7 cellular contexts compared by ENCODE assay signal in genomic region chr16:2008009-2008526, GRCh38. TPM values are rescaled to one million over a fixed set of nuclear protein-coding genes. Genes with fewer than 3 reads are reported as not detected.
A peak's percentile ranks its signal among the peaks of the same experiment; 100 is the strongest.
DNase-seq lines count a peak whose midpoint lies in the region; FAIRE-seq and TF ChIP-seq lines count a peak whose summit lies in the region.

No MANE protein-coding gene starts in this region.

- H3K9me3 ChIP-seq in OCI-LY7 (ENCODE audit: low read length) (no peaks in the 10 kb centered on the region), thyroid gland (no peaks in the 10 kb centered on the region)

- intact Hi-C loops in OCI-LY7 (cut with micrococcal nuclease; ENCODE audit: unreplicated experiment) (loop anchor here (2.0 kb wide), 1 partner anchor 65 kb away; the partner anchor contains the start of gene MSRB1), dorsolateral prefrontal cortex (cut with DNase I) (loop anchor here in 1 of 2 donors (5.0 to 10.0 kb wide), 2 partner anchors 39 to 497 kb away; partner anchors contain the start of genes NTHL1 and TSC2), thyroid gland (cut with DNase I) (no loop called here)

- H2AFZ ChIP-seq in OCI-LY7 (ENCODE audit: low read length): no peak overlapping the region

- CTCF ChIA-PET in OCI-LY7 (lab: Charles Lee; ENCODE audit: unreplicated experiment): interaction anchor here (0.5 kb wide), 1 partner anchor 97 kb away, joined by 6 read pairs; no protein-coding TSS in a partner anchor

- no peak for TF ChIP-seq CTCF in OCI-LY7 (conservative IDR thresholded peaks at IDR 0.05; ENCODE audit: low read length)
- TF ChIP-seq CTCF in dorsolateral prefrontal cortex (IDR thresholded peaks at IDR 0.05 in 54 of 56, conservative IDR thresholded peaks at IDR 0.05 in 2 of 56; ENCODE audit: low read depth in 1 of 56, partially characterized antibody in 56 of 56): no peak
- TF ChIP-seq CTCF in nephron progenitor cell (IDR thresholded peaks at IDR 0.05): no peak
- no peak for TF ChIP-seq CTCF in thyroid gland (IDR thresholded peaks at IDR 0.05)

- H3K36me3 Mint-ChIP-seq in nephron progenitor cell (ENCODE audit: low read depth): no peaks in the 10 kb centered on the region

- peaks cover 53% of the 10 kb centered on the region for H3K4me1 Mint-ChIP-seq in nephron progenitor cell

- H3K4me3 ChIP-seq in OCI-LY7 (ENCODE audit: low read depth, low read length, poor library complexity, severe bottlenecking): peak overlapping the region; percentile 93
- H3K4me3 ChIP-seq in dorsolateral prefrontal cortex: peak overlapping the region in 45 of 59 donors; percentile 17 to 99 (median 85)
- H3K4me3 ChIP-seq in thyroid gland (replicated peaks in 1 of 3): no peak overlapping the region

- H3K27ac Mint-ChIP-seq in nephron progenitor cell: no peak overlapping the region

- peaks cover 10% of the 10 kb centered on the region for H4K20me1 ChIP-seq in OCI-LY7 (ENCODE audit: insufficient read depth, low read length)

- no peaks in the 10 kb centered on the region for H3K27me3 Mint-ChIP-seq in nephron progenitor cell (ENCODE audit: low read depth, poor library complexity)

- FAIRE-seq in GM12891 (lab: Jason Lieb, UNC): peak; percentile 58
- no peak for FAIRE-seq in GM12892 (lab: Jason Lieb, UNC)

- H3K79me2 ChIP-seq in OCI-LY7 (ENCODE audit: insufficient read depth, low read depth, low read length): peaks cover 42% of the 10 kb centered on the region

- H3K4me1 ChIP-seq in OCI-LY7 (ENCODE audit: insufficient read depth, low read length, poor library complexity, severe bottlenecking): peaks cover 36% of the 10 kb centered on the region
- H3K4me1 ChIP-seq in thyroid gland: peaks cover 28 to 48% of the 10 kb centered on the region in 2 donors

- H3K9me2 ChIP-seq in OCI-LY7 (ENCODE audit: insufficient read depth, low read length): no peaks in the 10 kb centered on the region

- TF ChIP-seq POLR2A in GM12891 (IDR thresholded peaks at IDR 0.05; ENCODE audit: low read depth, low read length): 0 out of 2 replicates have a peak, but pooled peaks have one; percentile 31
- no peak for TF ChIP-seq POLR2A in thyroid gland (IDR thresholded peaks at IDR 0.05)
- no peak for TF ChIP-seq POLR2A in GM12892 (IDR thresholded peaks at IDR 0.05; ENCODE audit: low read depth, low read length)

- no peaks in the 10 kb centered on the region for H3K9me3 Mint-ChIP-seq in nephron progenitor cell

- POLR2A ChIA-PET in OCI-LY7 (lab: Charles Lee): interaction anchor here (1.0 to 1.5 kb wide), 2 partner anchors 48 to 147 kb away, joined by 4 read pairs; partner anchors contain the start of gene TRAF7

- 54 to 58% methylated on average over 15 of the region's 15 CpGs for WGBS in thyroid gland, 2 donors

- H3K27me3 ChIP-seq in dorsolateral prefrontal cortex (no peaks in the 10 kb centered on the region), thyroid gland (no peaks in the 10 kb centered on the region)

- DNase-seq in GM12891 (ENCODE audit: insufficient read length, low spot score) (no peak), OCI-LY7 (ENCODE audit: low spot score) (peak; percentile 53), dorsolateral prefrontal cortex (no peak), nephron progenitor cell (no peak), thyroid gland (no peak), GM12892 (ENCODE audit: insufficient read length) (no peak)
- no peak for DNase-seq in stimulated activated naive CD4-positive, alpha-beta T cell treated with Interleukin-2 at 50 U/mL for 16 hours (lab: John Stamatoyannopoulos, UW)

- H3K27ac ChIP-seq in OCI-LY7 (ENCODE audit: low read depth, low read length, poor library complexity, severe bottlenecking) (peak overlapping the region; percentile 62), dorsolateral prefrontal cortex (peak overlapping the region in 2 of 59 donors; percentile 18 to 49), thyroid gland (no peak overlapping the region)

- H3K4me2 ChIP-seq in OCI-LY7 (ENCODE audit: low read length): peak overlapping the region; percentile 98

- H3K36me3 ChIP-seq in OCI-LY7 (ENCODE audit: insufficient read depth, low read length) (peaks cover 22% of the 10 kb centered on the region), thyroid gland (peaks cover under 1 to 2% of the 10 kb centered on the region in 2 donors)

- no TSS peak for BruUV-seq in OCI-LY7 (replicated peaks; lab: Mats Ljungman, UMichigan)

- peak overlapping the region; percentile 83 for H3K4me3 Mint-ChIP-seq in nephron progenitor cell

TF ChIP-seq in GM12891, 5 proteins besides CTCF, POLR2A, EP300 and RAD21:
- no peak for TF ChIP-seq PAX5 (IDR thresholded peaks at IDR 0.05; ENCODE audit: insufficient read depth, low read length, severe bottlenecking)
- no peak for TF ChIP-seq TAF1 (IDR thresholded peaks at IDR 0.05; ENCODE audit: low read depth, low read length)
- peak; percentile 46; the same call in 1 of the 2 replicates for TF ChIP-seq POU2F2 (IDR thresholded peaks at IDR 0.05; ENCODE audit: low read depth, low read length)
- peak; percentile 39; the same call in 1 of the 2 replicates for TF ChIP-seq POLR2AphosphoS5 (IDR thresholded peaks at IDR 0.05; ENCODE audit: low read depth, low read length)
- no peak for TF ChIP-seq SPI1 (IDR thresholded peaks at IDR 0.05; ENCODE audit: low read depth, low read length)

RNA-seq across cellular contexts. Expression of gene ZNF598, which starts 1.6 kb away (rescaled TPM):
- polyA plus RNA-seq in GM12891 (2012; ENCODE audit: low read depth, missing spikeins): 25.4 TPM
- total RNA-seq in OCI-LY7 (2014; rRNA removed; shearing (Covaris generic)): 26.3 and 37.2 TPM in 2 replicates
- total RNA-seq in OCI-LY7 (2022) (80.4 and 83.8 TPM in 2 replicates), dorsolateral prefrontal cortex (10 to 100 TPM; 16.4 to 45.4 (median 29.2) TPM), thyroid gland (10 to 100 TPM; 19.0 to 38.4 (median 27.4) TPM)
- polyA plus RNA-seq in GM12892 (2012; ENCODE audit: missing spikeins): 9.7 TPM

RNA-seq across cellular contexts. Expression of gene NPW, which starts 11.5 kb away (rescaled TPM):
- polyA plus RNA-seq in GM12891 (2012; ENCODE audit: low read depth, missing spikeins): 0.28 TPM
- 0.85 and 0.88 TPM in 2 replicates for total RNA-seq in OCI-LY7 (2014; rRNA removed; shearing (Covaris generic))
- total RNA-seq in OCI-LY7 (2022): 1.3 and 3.7 TPM in 2 replicates
- total RNA-seq in dorsolateral prefrontal cortex: 1 to 10 TPM in 45 of 120 experiments, under 1 TPM in 23, not detected in 52; 0.43 to 4.3 (median 1.1) TPM
- total RNA-seq in thyroid gland: under 1 TPM in 2 of 4 donors, not detected in 2; 0.54 to 0.63 TPM
- polyA plus RNA-seq in GM12892 (2012; ENCODE audit: missing spikeins): not detected

RNA-seq across cellular contexts. Expression of gene SYNGR3, which starts 18.3 kb away (rescaled TPM):
- 3.4 TPM for polyA plus RNA-seq in GM12891 (2012; ENCODE audit: low read depth, missing spikeins)
- total RNA-seq in OCI-LY7 (2014; rRNA removed; shearing (Covaris generic)): 9.0 and 11.1 TPM in 2 replicates
- total RNA-seq in OCI-LY7 (2022): 10.3 and 12.0 TPM in 2 replicates
- total RNA-seq in dorsolateral prefrontal cortex: 100 to 1,000 TPM in 115 of 120 experiments, 10 to 100 TPM in 5; 51.9 to 210 (median 145) TPM
- not detected for total RNA-seq in thyroid gland
- 3.3 TPM for polyA plus RNA-seq in GM12892 (2012; ENCODE audit: missing spikeins)

RNA-seq across cellular contexts. Expression of gene NHERF2, which starts 18.6 kb away (rescaled TPM):
- not detected for polyA plus RNA-seq in GM12891 (2012; ENCODE audit: low read depth, missing spikeins)
- total RNA-seq in OCI-LY7 (2014; rRNA removed; shearing (Covaris generic)): not detected in 2 replicates
- total RNA-seq in OCI-LY7 (2022): 0.27 and 0.31 TPM in 2 replicates
- 100 to 1,000 TPM in 28 of 120 experiments, 10 to 100 TPM in 92; 46.4 to 200 (median 84.6) TPM for total RNA-seq in dorsolateral prefrontal cortex
- total RNA-seq in thyroid gland: 100 to 1,000 TPM in 1 of 4 donors, 10 to 100 TPM in 3; 73.8 to 146 (median 81.6) TPM
- not detected for polyA plus RNA-seq in GM12892 (2012; ENCODE audit: missing spikeins)

RNA-seq across cellular contexts. Expression of gene GFER, which starts 24.1 kb away (rescaled TPM):
- polyA plus RNA-seq in GM12891 (2012; ENCODE audit: low read depth, missing spikeins): 32.2 TPM
- 25.1 and 32.3 TPM in 2 replicates for total RNA-seq in OCI-LY7 (2014; rRNA removed; shearing (Covaris generic))
- total RNA-seq in OCI-LY7 (2022) (31.1 and 40.2 TPM in 2 replicates), dorsolateral prefrontal cortex (10 to 100 TPM; 14.2 to 39.2 (median 21.8) TPM), thyroid gland (10 to 100 TPM in 3 of 4 donors, 1 to 10 TPM in 1; 7.8 to 37.2 (median 22.3) TPM)
- polyA plus RNA-seq in GM12892 (2012; ENCODE audit: missing spikeins): 19.1 TPM

Comparison
In these comparisons a context has a peak if more than half of its experiments do, and no peak if none do; other contexts are left out.
1. H3K4me3 ChIP-seq: peak in OCI-LY7 (single experiment) and dorsolateral prefrontal cortex (45 of 59); none in thyroid gland (0 of 3).
2. RNA of gene SYNGR3, which starts 18.3 kb away (total RNA-seq): 51.9 to 210 TPM in dorsolateral prefrontal cortex and 9.0 to 12.0 TPM in OCI-LY7; not detected in thyroid gland; every median in the first group is over 4 times any median in the second.